In genomic region chr10:118500477-118501104, GRCh38 we compare ENCODE assay signal across 1 cellular context.
TF ChIP-seq lines count a peak whose summit lies in the region.

No MANE protein-coding gene starts in this region.

TF ChIP-seq in WTC11, 78 proteins besides CTCF, POLR2A, EP300 and RAD21 (continued from another document):
- TF ChIP-seq ATF6 (CRISPR knock-in tag; IDR thresholded peaks at IDR 0.05) (no peak), FOXK1 (CRISPR knock-in tag; IDR thresholded peaks at IDR 0.05) (no peak), TP53 (CRISPR knock-in tag; IDR thresholded peaks at IDR 0.05) (no peak), CBFB (CRISPR knock-in tag; IDR thresholded peaks at IDR 0.05; ENCODE audit: low read depth) (no peak), ZNF121 (CRISPR knock-in tag; IDR thresholded peaks at IDR 0.05) (no peak), CREB1 (CRISPR knock-in tag; IDR thresholded peaks at IDR 0.05) (no peak), KAT7 (CRISPR knock-in tag; IDR thresholded peaks at IDR 0.05; ENCODE audit: borderline replicate concordance) (no peak)
TF ChIP-seq in WTC11: peak in this region for 0.
